9 cellular contexts compared by ENCODE assay signal in the genomic region with DNA sequence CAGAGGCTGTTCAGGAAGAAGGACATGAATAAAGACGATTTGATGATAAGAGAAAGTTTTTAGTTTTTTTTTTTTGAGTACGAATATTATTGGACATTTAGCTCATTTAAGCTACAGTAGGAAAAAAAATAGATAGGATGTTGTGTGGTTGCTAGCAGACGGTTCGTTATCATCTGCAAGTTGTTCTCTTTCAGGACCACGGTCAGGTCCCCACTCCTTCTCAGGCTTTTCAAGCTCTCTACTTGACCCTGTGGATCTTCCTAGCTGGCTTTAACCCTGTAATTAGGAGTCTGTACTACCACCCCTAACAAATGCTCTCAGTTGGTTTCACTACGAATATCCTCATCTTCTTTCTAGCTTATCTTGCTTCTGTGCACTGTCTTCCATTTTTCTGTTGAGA. TPM values are rescaled to one million over a fixed set of nuclear protein-coding genes. Genes with fewer than 3 reads are reported as not detected.
DNase-seq lines count a peak whose midpoint lies in the region; ATAC-seq and TF ChIP-seq lines count a peak whose summit lies in the region.
"Had no signal": no experiment of that assay in that cellular context is flagged by ENCODE, and none has a peak within 500 bp of the region (broad histone marks: within the 10 kb centered on the region; RNA-seq: fewer than 3 reads in every experiment).

No MANE protein-coding gene starts in this region.

- H4K91ac ChIP-seq in H9 (ENCODE audit: insufficient read length, low read depth, low read length) = no peak overlapping the region

- no peaks in the 10 kb centered on the region for H3K9me3 Mint-ChIP-seq in H9

- H2BK20ac ChIP-seq in H9 (ENCODE audit: low read depth, low read length, poor library complexity, severe bottlenecking) = no peak overlapping the region

- H2BK5ac ChIP-seq in H9 (ENCODE audit: insufficient read length, low read length) = no peak overlapping the region

- H2BK12ac ChIP-seq in H9 (ENCODE audit: insufficient read length, low read depth, low read length) = no peak overlapping the region

- H3K27me3 ChIP-seq in H9 (ENCODE audit: insufficient read depth, low read length) (no peaks in the 10 kb centered on the region), iPS-18a (ENCODE audit: control insufficient read depth, insufficient read depth, low read length) (peaks cover 13% of the 10 kb centered on the region), tibial artery (no peaks in the 10 kb centered on the region), transverse colon (peaks cover 36% of the 10 kb centered on the region)

- H2AFZ ChIP-seq in H9 (ENCODE audit: low read length) = no peak overlapping the region

- H4K8ac ChIP-seq in H9 (replicated peaks; ENCODE audit: insufficient read length, low read depth, low read length) = no peak overlapping the region

- H4K5ac ChIP-seq in H9 (ENCODE audit: insufficient read length, low read depth, low read length) = no peak overlapping the region

- intact Hi-C loops in tibial artery (cut with DNase I; ENCODE audit: low total_unique reads) (no loop called here), transverse colon (cut with DNase I; ENCODE audit: low total_unique reads) (no loop called here)

- H3K4me3 ChIP-seq in iPS-18a (ENCODE audit: low read length) (peak overlapping the region; percentile 84), tibial artery (no peak overlapping the region), transverse colon (no peak overlapping the region)

- no peak overlapping the region for H2BK120ac ChIP-seq in H9 (ENCODE audit: low read depth, low read length, poor library complexity, severe bottlenecking)

- H3K4me1 ChIP-seq in H9 (ENCODE audit: insufficient read depth, low read length) (peaks cover 4% of the 10 kb centered on the region; the same call in 1 of the 2 replicates), iPS-18a (ENCODE audit: control insufficient read depth, low read depth, low read length) (peaks cover 3% of the 10 kb centered on the region), tibial artery (peaks cover 0 to 17% (median 13%) of the 10 kb centered on the region in 4 donors), transverse colon (peaks cover 0 to 24% (median 14%) of the 10 kb centered on the region in 4 donors)

- ATAC-seq in GM21529 (IDR thresholded peaks at IDR 0.05; ENCODE audit: unreplicated experiment) = no peak

- no peak for TF ChIP-seq CTCF in H9 (conservative IDR thresholded peaks at IDR 0.05)
- TF ChIP-seq CTCF in VCaP (conservative IDR thresholded peaks at IDR 0.05) = no peak
- no peak for TF ChIP-seq CTCF in tibial artery (IDR thresholded peaks at IDR 0.05)
- TF ChIP-seq CTCF in transverse colon (IDR thresholded peaks at IDR 0.05) = no peak

- H3K4me1 Mint-ChIP-seq in H9 = peaks cover 15 to 23% of the 10 kb centered on the region in 2 experiments

- peaks cover 9% of the 10 kb centered on the region for H3K23me2 ChIP-seq in H9 (ENCODE audit: insufficient read length, low read depth, low read length, poor library complexity, severe bottlenecking)

- H3K27me3 Mint-ChIP-seq in H9 (ENCODE audit: low read depth) = no peaks in the 10 kb centered on the region

- in situ Hi-C loops in transverse colon (cut with MboI; ENCODE audit: low pct_ligation_motif_present in 1 of 4, low pct_unique_long_range_greater_than_20kb in 1 of 4, low sequenced_read_pairs in 3 of 4) = no loop called here

- no peak overlapping the region for H3K18ac ChIP-seq in H9 (ENCODE audit: insufficient read length, low read depth, low read length)

- no peak overlapping the region for H3K56ac ChIP-seq in H9 (ENCODE audit: insufficient read length, low read depth, low read length)

- H3K4me3 Mint-ChIP-seq in H9 = peak overlapping the region; percentile 91

- no peak overlapping the region for H2BK15ac ChIP-seq in H9 (ENCODE audit: low read depth, low read length)

- no peaks in the 10 kb centered on the region; a peak in 2 of 7 replicates for H3K36me3 Mint-ChIP-seq in H9 (ENCODE audit: insufficient read depth in 1 of 3, low read depth in 3 of 3)

- no peak overlapping the region for H3K4ac ChIP-seq in H9 (ENCODE audit: low read depth, low read length)

- no peak overlapping the region for H3K9ac ChIP-seq in H9 (ENCODE audit: extremely low read depth, insufficient read length, low read length)
- no peak overlapping the region for H3K9ac ChIP-seq in iPS-18a (ENCODE audit: low read length)

- H3K27ac ChIP-seq in H9 (ENCODE audit: insufficient read length, low read depth, low read length) (no peak overlapping the region), VCaP (peak overlapping the region; percentile 97), iPS-18a (ENCODE audit: low read length) (no peak overlapping the region), tibial artery (no peak overlapping the region), transverse colon (no peak overlapping the region)

- H3K9me3 ChIP-seq in H9 (ENCODE audit: control insufficient read depth, low read depth, low read length) (no peaks in the 10 kb centered on the region), iPS-18a (ENCODE audit: control insufficient read depth, low read depth, low read length) (no peaks in the 10 kb centered on the region), tibial artery (peaks cover 0 to 6% (median 0%) of the 10 kb centered on the region in 3 donors), transverse colon (peaks cover 0 to 4% of the 10 kb centered on the region in 2 donors)

- WGBS in H9 (ENCODE audit: extremely low coverage, insufficient read length, low lambda C conversion rate) = no CpG with 5 or more reads among the region's 6 CpGs
- 0 to 1% methylated on average over 6 of the region's 6 CpGs for WGBS in transverse colon (ENCODE audit: low coverage in 1 of 2), 2 donors

- peak overlapping the region; percentile 100 for H3K4me2 ChIP-seq in H9 (ENCODE audit: insufficient read depth, insufficient read length, low read length)

- no peak for TF ChIP-seq POLR2A in transverse colon (IDR thresholded peaks at IDR 0.05)

- DNase-seq in AG08396 (ENCODE audit: low spot score) = peak; percentile 13
- DNase-seq in H9 = peak; percentile 56
- DNase-seq in tibial artery = no peak
- no peak for DNase-seq in transverse colon
- no peak for DNase-seq in NK-92 treated with Interleukin-12 subunit alpha and Interleukin-12 subunit beta, amount 100 ng/mL, for 24 hours (lab: John Stamatoyannopoulos, UW)

- H2AK5ac ChIP-seq in H9 (ENCODE audit: insufficient read length, low read length) = no peak overlapping the region

- no peaks in the 10 kb centered on the region for H3K79me1 ChIP-seq in H9 (ENCODE audit: insufficient read depth, low read depth, low read length, poor library complexity, severe bottlenecking)

- no peak for TF ChIP-seq EP300 in transverse colon (IDR thresholded peaks at IDR 0.05; ENCODE audit: low read depth)

- no peaks in the 10 kb centered on the region for H3K79me2 ChIP-seq in H9 (ENCODE audit: insufficient read depth, low read length)

- H3T11ph ChIP-seq in H9 (ENCODE audit: low read length) = no peak overlapping the region

- no peak overlapping the region for H3K14ac ChIP-seq in H9 (ENCODE audit: insufficient read depth, low read length)

- H4K20me1 ChIP-seq in H9 (ENCODE audit: control insufficient read depth, insufficient read depth, insufficient read length) = no peaks in the 10 kb centered on the region

- no peak overlapping the region for H3K23ac ChIP-seq in H9 (ENCODE audit: insufficient read length, low read depth, low read length)

- H3K36me3 ChIP-seq in iPS-18a (ENCODE audit: control insufficient read depth, low read depth, low read length) (no peaks in the 10 kb centered on the region), tibial artery (no peaks in the 10 kb centered on the region), transverse colon (no peaks in the 10 kb centered on the region)

- H3K27ac Mint-ChIP-seq in H9 = no peak overlapping the region

RNA-seq across cellular contexts. Expression of a gene that starts 1.1 kb away (rescaled TPM):
- 3.4 and 3.7 TPM in 2 replicates for total RNA-seq in H9 (2021)
- 1 to 10 TPM in 1 of 4 donors, under 1 TPM in 2, not detected in 1; 0.55 to 1.1 (median 1.00) TPM for total RNA-seq in transverse colon
- total RNA-seq: dermis microvascular lymphatic vessel endothelial cell had no signal

Comparison
In these comparisons a context has a peak if more than half of its experiments do, and no peak if none do; other contexts are left out.
1. DNase-seq: peak in AG08396 (single experiment) and H9 (single experiment); none in tibial artery (0 of 2), transverse colon (single experiment) and NK-92 treated with Interleukin-12 subunit alpha and Interleukin-12 subunit beta, amount 100 ng/mL, for 24 hours (single experiment).